In the genomic region with DNA sequence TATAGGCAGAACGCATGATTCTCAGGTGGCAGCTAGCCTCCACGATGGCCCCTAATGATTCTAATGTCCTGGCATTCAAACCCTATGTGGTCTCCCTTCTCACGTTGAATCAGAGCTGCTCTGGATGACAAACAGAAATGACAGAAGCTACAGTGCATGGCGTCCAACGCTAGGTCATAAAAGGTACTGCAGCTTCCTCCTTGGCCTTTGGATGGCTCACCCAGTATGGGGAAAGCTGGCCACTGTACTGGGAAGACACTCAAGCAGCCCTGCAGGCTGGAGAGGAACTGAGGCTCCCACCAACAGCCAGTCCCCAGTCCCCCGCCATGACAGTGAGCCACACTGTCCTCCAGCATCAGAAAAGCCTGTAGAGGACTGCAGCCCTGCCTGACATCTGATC, we compare ENCODE assay signal across 12 cellular contexts.
"Had no signal": no experiment of that assay in that cellular context is flagged by ENCODE, and none has a peak within 500 bp of the region (broad histone marks: within the 10 kb centered on the region; RNA-seq: fewer than 3 reads in every experiment).

No MANE protein-coding gene starts in this region.

- H3K4me3 ChIP-seq: heart right ventricle, left lung, suprapubic skin had no signal

- DNase-seq: activated CD4-positive, alpha-beta T cell treated with anti-CD3 and anti-CD28 coated beads for 48 hours; activated gamma-delta T cell; activated naive CD8-positive, alpha-beta T cell treated with anti-CD3 and anti-CD28 coated beads for 36 hours; activated T-cell treated with anti-CD3 and anti-CD28 coated beads, Interleukin-2, amount 50 U/mL, for 4 hours; anterior cingulate cortex; foreskin melanocyte; heart right ventricle; left lung; stimulated activated CD4-positive, alpha-beta T cell treated with anti-CD3 and anti-CD28 coated beads, Interleukin-2, amount 100 ng/mL, for 48 hours; stimulated activated naive CD8-positive, alpha-beta T cell treated with anti-CD3 and anti-CD28 coated beads, Interleukin-15, Interleukin-2, amounts not matched to agents 100 U/mL and 50 U/mL, for 24 hours had no signal

- H3K27ac ChIP-seq: heart right ventricle, left lung, suprapubic skin had no signal

- H3K9me3 ChIP-seq: heart right ventricle, left lung, suprapubic skin had no signal

- FAIRE-seq: islet of Langerhans had no signal

- H3K27me3 ChIP-seq: heart right ventricle, left lung, suprapubic skin had no signal

- ATAC-seq: activated T-cell treated with anti-CD3 and anti-CD28 coated beads, Interleukin-2, amount 50 U/mL, for 4 hours; heart right ventricle; stimulated activated naive CD8-positive, alpha-beta T cell treated with anti-CD3 and anti-CD28 coated beads, Interleukin-15, Interleukin-2, amounts not matched to agents 100 U/mL and 50 U/mL, for 24 hours had no signal

- H3K36me3 ChIP-seq: heart right ventricle, left lung, suprapubic skin had no signal
